In the genomic region with DNA sequence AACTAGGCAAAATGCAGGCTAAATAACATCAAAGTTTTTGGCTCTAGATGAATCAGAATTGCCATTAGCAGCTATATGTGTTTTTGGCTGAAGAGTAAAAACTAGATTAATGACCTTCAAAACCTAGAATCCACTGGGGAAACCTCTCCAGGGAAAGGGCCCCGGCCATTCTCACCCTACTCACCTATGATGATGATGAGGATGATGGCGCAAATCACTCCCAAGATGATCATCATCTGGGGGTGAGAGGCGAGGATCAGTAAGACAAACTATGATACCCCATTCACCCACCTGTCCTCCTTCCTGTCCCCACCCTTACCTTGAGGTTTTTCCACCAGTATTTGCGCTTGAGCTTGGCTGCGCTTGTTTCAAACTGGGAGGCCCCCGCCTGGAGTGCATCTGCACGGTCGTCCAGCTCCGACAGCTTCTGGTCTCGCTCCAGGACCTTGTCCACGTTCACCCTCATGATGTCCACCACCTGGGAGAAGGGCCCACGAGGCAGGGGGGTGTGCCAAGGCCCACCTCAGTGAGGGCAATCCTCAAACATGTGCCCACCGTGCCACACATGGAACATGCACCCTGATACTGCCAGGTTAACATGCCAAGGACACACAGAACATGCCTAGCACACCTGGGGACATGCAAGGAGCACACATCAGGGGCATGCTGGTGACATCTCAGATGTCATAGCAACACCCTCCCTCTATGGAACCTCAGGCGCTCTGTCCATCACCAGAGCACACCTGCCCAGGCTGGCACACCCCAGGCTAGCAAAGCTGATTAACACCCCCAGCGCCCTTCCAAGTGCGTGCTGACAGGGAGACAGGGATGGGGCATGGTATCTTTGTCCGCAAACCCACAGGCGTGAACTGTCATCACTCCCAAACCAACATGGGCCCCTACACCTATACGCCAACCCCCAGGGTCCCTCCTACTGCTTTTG, we compare ENCODE assay signal across 6 cellular contexts. TPM values are rescaled to one million over a fixed set of nuclear protein-coding genes. Genes with fewer than 3 reads are reported as not detected.
A peak's percentile ranks its signal among the peaks of the same experiment; 100 is the strongest.
DNase-seq lines count a peak whose midpoint lies in the region; ATAC-seq and TF ChIP-seq lines count a peak whose summit lies in the region.

No MANE protein-coding gene starts in this region.

- peaks cover 62% of the 10 kb centered on the region for H3K4me1 Mint-ChIP-seq in CD8-positive, alpha-beta T cell (ENCODE audit: low read depth)
- H3K4me1 Mint-ChIP-seq in activated T-helper 1 cell treated with anti-CD3 and anti-CD28 coated beads, Interleukin-12 subunit alpha, Interleukin-12 subunit beta, Interleukin-2, Interleukin-4 antibody, amounts not matched to agents 30 ng/mL and 10 ng/mL and 1 ng/mL, durations not matched to agents 14 hours and 24 hours and 36 hours (ENCODE audit: low read depth): peaks cover 56% of the 10 kb centered on the region
- peaks cover 38% of the 10 kb centered on the region for H3K4me1 Mint-ChIP-seq in memory B cell

- TF ChIP-seq CTCF in CD8-positive, alpha-beta T cell (IDR thresholded peaks at IDR 0.05): no peak

- H3K27ac Mint-ChIP-seq in CD8-positive, alpha-beta T cell: peak overlapping the region; percentile 97
- peak overlapping the region; percentile 77 for H3K27ac Mint-ChIP-seq in activated T-helper 1 cell treated with anti-CD3 and anti-CD28 coated beads, Interleukin-12 subunit alpha, Interleukin-12 subunit beta, Interleukin-2, Interleukin-4 antibody, amounts not matched to agents 30 ng/mL and 10 ng/mL and 1 ng/mL, durations not matched to agents 14 hours and 24 hours and 36 hours
- H3K27ac Mint-ChIP-seq in memory B cell: peak overlapping the region; percentile 98

- H3K4me3 Mint-ChIP-seq in CD8-positive, alpha-beta T cell: peak overlapping the region; percentile 92
- H3K4me3 Mint-ChIP-seq in activated T-helper 1 cell treated with anti-CD3 and anti-CD28 coated beads, Interleukin-12 subunit alpha, Interleukin-12 subunit beta, Interleukin-2, Interleukin-4 antibody, amounts not matched to agents 30 ng/mL and 10 ng/mL and 1 ng/mL, durations not matched to agents 14 hours and 24 hours and 36 hours: peak overlapping the region; percentile 87
- H3K4me3 Mint-ChIP-seq in memory B cell: peak overlapping the region; percentile 83

- H3K9me3 ChIP-seq in CD8-positive, alpha-beta T cell (ENCODE audit: low read length): no peaks in the 10 kb centered on the region

- POLR2A ChIA-PET in CD8-positive, alpha-beta T cell (lab: Charles Lee): interaction anchor here (1.1 to 7.3 kb wide), 7 partner anchors 10 to 61 kb away, joined by 3 to 101 read pairs (median 4); no protein-coding TSS in a partner anchor

- H3K27ac ChIP-seq in CD8-positive, alpha-beta T cell (ENCODE audit: low read depth, low read length): peak overlapping the region; percentile 100

- H3K36me3 Mint-ChIP-seq in CD8-positive, alpha-beta T cell: peaks cover 39% of the 10 kb centered on the region
- H3K36me3 Mint-ChIP-seq in activated T-helper 1 cell treated with anti-CD3 and anti-CD28 coated beads, Interleukin-12 subunit alpha, Interleukin-12 subunit beta, Interleukin-2, Interleukin-4 antibody, amounts not matched to agents 30 ng/mL and 10 ng/mL and 1 ng/mL, durations not matched to agents 14 hours and 24 hours and 36 hours (ENCODE audit: low read depth): peaks cover 27% of the 10 kb centered on the region
- peaks cover 10% of the 10 kb centered on the region for H3K36me3 Mint-ChIP-seq in memory B cell

- intact Hi-C loops in CD8-positive, alpha-beta T cell (cut with DNase I, micrococcal nuclease): loop anchor here (1.0 to 2.0 kb wide), 3 partner anchors 25 to 61 kb away; a partner anchor contains a TSS
- intact Hi-C loops in activated T-helper 1 cell treated with anti-CD3 and anti-CD28 coated beads, Interleukin-12 subunit alpha, Interleukin-12 subunit beta, Interleukin-2, Interleukin-4 antibody, amounts not matched to agents 30 ng/mL and 10 ng/mL and 1 ng/mL, durations not matched to agents 14 hours and 24 hours and 36 hours (cut with micrococcal nuclease): no loop called here

- DNase-seq in CD8-positive, alpha-beta T cell: peak in 1 of 7 experiments; percentile 43
- DNase-seq in activated T-helper 1 cell treated with anti-CD3 and anti-CD28 coated beads, Interleukin-12 subunit alpha, Interleukin-12 subunit beta, Interleukin-2, Interleukin-4 antibody, amounts not matched to agents 30 ng/mL and 10 ng/mL and 1 ng/mL, durations not matched to agents 14 hours and 24 hours and 36 hours (ENCODE audit: low spot score): no peak
- DNase-seq in memory B cell (ENCODE audit: low spot score in 2 of 2) (no peak), SW480 (ENCODE audit: low spot score) (no peak), NCI-H748 (lab: John Stamatoyannopoulos, UW; ENCODE audit: unreplicated experiment) (no peak)

- H3K4me3 ChIP-seq in CD8-positive, alpha-beta T cell (ENCODE audit: low read depth, low read length): peak overlapping the region; percentile 96

- CTCF ChIA-PET in CD8-positive, alpha-beta T cell (lab: Charles Lee): interaction anchor here (0.9 to 12.2 kb wide), 6 partner anchors 19 to 134 kb away, joined by 3 to 183 read pairs (median 6); a partner anchor contains a TSS

- no peaks in the 10 kb centered on the region for H3K27me3 ChIP-seq in CD8-positive, alpha-beta T cell (ENCODE audit: insufficient read depth, low read length)

- peaks cover 30% of the 10 kb centered on the region for H3K36me3 ChIP-seq in CD8-positive, alpha-beta T cell (ENCODE audit: insufficient read depth, low read length)

- H3K4me1 ChIP-seq in CD8-positive, alpha-beta T cell (ENCODE audit: insufficient read depth, low read length): peaks cover 68% of the 10 kb centered on the region

- no peaks in the 10 kb centered on the region for H3K9me3 Mint-ChIP-seq in CD8-positive, alpha-beta T cell
- no peaks in the 10 kb centered on the region for H3K9me3 Mint-ChIP-seq in activated T-helper 1 cell treated with anti-CD3 and anti-CD28 coated beads, Interleukin-12 subunit alpha, Interleukin-12 subunit beta, Interleukin-2, Interleukin-4 antibody, amounts not matched to agents 30 ng/mL and 10 ng/mL and 1 ng/mL, durations not matched to agents 14 hours and 24 hours and 36 hours
- H3K9me3 Mint-ChIP-seq in memory B cell: no peaks in the 10 kb centered on the region

- no peaks in the 10 kb centered on the region for H3K27me3 Mint-ChIP-seq in CD8-positive, alpha-beta T cell (ENCODE audit: low read depth)
- no peaks in the 10 kb centered on the region for H3K27me3 Mint-ChIP-seq in activated T-helper 1 cell treated with anti-CD3 and anti-CD28 coated beads, Interleukin-12 subunit alpha, Interleukin-12 subunit beta, Interleukin-2, Interleukin-4 antibody, amounts not matched to agents 30 ng/mL and 10 ng/mL and 1 ng/mL, durations not matched to agents 14 hours and 24 hours and 36 hours (ENCODE audit: insufficient read depth)
- H3K27me3 Mint-ChIP-seq in memory B cell: no peaks in the 10 kb centered on the region

- ATAC-seq in CD8-positive, alpha-beta T cell: peak; percentile 15
- ATAC-seq in memory B cell (ENCODE audit: low read depth): no peak
- no peak for ATAC-seq in HG03097 (IDR thresholded peaks at IDR 0.05; ENCODE audit: low FRiP score, unreplicated experiment)

RNA-seq across cellular contexts. Expression of a gene that starts 1.2 kb away (rescaled TPM):
- total RNA-seq in CD8-positive, alpha-beta T cell: 100 to 1,000 TPM; 302 to 303 TPM
- 54.7 and 55.9 TPM in 2 replicates for total RNA-seq in activated T-helper 1 cell treated with anti-CD3 and anti-CD28 coated beads, Interleukin-12 subunit alpha, Interleukin-12 subunit beta, Interleukin-2, Interleukin-4 antibody, amounts not matched to agents 30 ng/mL and 10 ng/mL and 1 ng/mL, durations not matched to agents 14 hours and 24 hours and 36 hours

RNA-seq across cellular contexts. Expression of a gene that starts 9.4 kb away (rescaled TPM):
- total RNA-seq in CD8-positive, alpha-beta T cell: 1,000 to 10,000 TPM; 1,922 to 1,926 TPM
- 36.9 and 37.4 TPM in 2 replicates for total RNA-seq in activated T-helper 1 cell treated with anti-CD3 and anti-CD28 coated beads, Interleukin-12 subunit alpha, Interleukin-12 subunit beta, Interleukin-2, Interleukin-4 antibody, amounts not matched to agents 30 ng/mL and 10 ng/mL and 1 ng/mL, durations not matched to agents 14 hours and 24 hours and 36 hours

RNA-seq across cellular contexts. Expression of a gene that starts 14.6 kb away (rescaled TPM):
- 10 to 100 TPM; 19.1 to 22.7 TPM for total RNA-seq in CD8-positive, alpha-beta T cell
- total RNA-seq in activated T-helper 1 cell treated with anti-CD3 and anti-CD28 coated beads, Interleukin-12 subunit alpha, Interleukin-12 subunit beta, Interleukin-2, Interleukin-4 antibody, amounts not matched to agents 30 ng/mL and 10 ng/mL and 1 ng/mL, durations not matched to agents 14 hours and 24 hours and 36 hours: 19.3 and 20.8 TPM in 2 replicates

RNA-seq across cellular contexts. Expression of a gene that starts 28.4 kb away (rescaled TPM):
- total RNA-seq in CD8-positive, alpha-beta T cell: 1 to 10 TPM; 6.1 to 6.7 TPM
- total RNA-seq in activated T-helper 1 cell treated with anti-CD3 and anti-CD28 coated beads, Interleukin-12 subunit alpha, Interleukin-12 subunit beta, Interleukin-2, Interleukin-4 antibody, amounts not matched to agents 30 ng/mL and 10 ng/mL and 1 ng/mL, durations not matched to agents 14 hours and 24 hours and 36 hours: 6.3 and 6.7 TPM in 2 replicates

RNA-seq across cellular contexts. Expression of a gene that starts 37.7 kb away (rescaled TPM):
- under 1 TPM; 0.30 to 0.92 TPM for total RNA-seq in CD8-positive, alpha-beta T cell
- total RNA-seq in activated T-helper 1 cell treated with anti-CD3 and anti-CD28 coated beads, Interleukin-12 subunit alpha, Interleukin-12 subunit beta, Interleukin-2, Interleukin-4 antibody, amounts not matched to agents 30 ng/mL and 10 ng/mL and 1 ng/mL, durations not matched to agents 14 hours and 24 hours and 36 hours: 0.88 and 1.8 TPM in 2 replicates

Comparison
In these comparisons a context has a peak if more than half of its experiments do, and no peak if none do; other contexts are left out.
1. RNA of a gene that starts 9.4 kb away (total RNA-seq): 1,922 to 1,926 TPM in CD8-positive, alpha-beta T cell; 36.9 to 37.4 TPM in activated T-helper 1 cell treated with anti-CD3 and anti-CD28 coated beads, Interleukin-12 subunit alpha, Interleukin-12 subunit beta, Interleukin-2, Interleukin-4 antibody, amounts not matched to agents 30 ng/mL and 10 ng/mL and 1 ng/mL, durations not matched to agents 14 hours and 24 hours and 36 hours; every median in the first group is over 10 times any median in the second.
2. Peak in every context shown above with its lines, with median percentiles within 50 percentile points of each other: H3K27ac Mint-ChIP-seq and H3K4me3 Mint-ChIP-seq.